3 cellular contexts compared by ENCODE assay signal in the genomic region with DNA sequence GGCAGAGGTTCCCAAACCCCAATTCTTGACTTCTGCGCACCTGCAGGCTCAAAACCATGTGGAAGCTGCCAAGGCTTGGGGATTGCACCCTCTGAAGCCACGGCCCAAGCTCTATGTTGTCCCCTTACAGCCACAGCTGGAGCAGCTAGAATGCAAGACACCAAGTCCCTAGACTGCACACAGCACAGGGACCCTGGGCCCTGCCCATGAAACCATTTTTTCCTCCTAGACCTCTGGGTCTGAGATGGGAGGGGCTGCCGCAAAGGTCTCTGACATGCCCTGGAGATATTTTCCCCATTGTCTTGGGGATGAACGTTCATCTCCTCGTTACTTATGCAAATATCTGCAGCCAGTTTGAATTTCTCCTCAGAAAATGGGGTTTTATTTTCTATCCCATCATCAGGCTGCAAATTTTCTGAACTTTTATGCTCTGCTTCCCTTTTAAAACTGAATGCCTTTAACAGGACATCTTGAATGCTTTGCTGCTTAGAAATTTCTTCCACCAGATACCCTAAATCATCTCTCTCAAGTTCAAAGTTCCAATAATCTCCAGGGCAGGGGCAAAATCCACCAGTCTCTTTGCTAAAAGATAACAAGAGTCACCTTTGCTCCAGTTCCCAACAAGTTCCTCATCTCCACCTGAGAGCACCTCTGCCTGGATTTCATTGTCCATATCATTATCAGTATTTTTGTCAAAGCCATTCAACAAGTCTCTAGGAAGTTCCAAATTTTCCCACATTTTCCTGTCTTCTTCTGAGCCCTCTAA. TPM values are rescaled to one million over a fixed set of nuclear protein-coding genes. Genes with fewer than 3 reads are reported as not detected.
"Had no signal": no experiment of that assay in that cellular context is flagged by ENCODE, and none has a peak within 500 bp of the region (broad histone marks: within the 10 kb centered on the region; RNA-seq: fewer than 3 reads in every experiment).

No MANE protein-coding gene starts in this region.

RNA-seq across cellular contexts. Expression of a gene that starts 11.8 kb away (rescaled TPM):
- total RNA-seq: GM23248, H4, HFFc6 had no signal
